16 cellular contexts compared by ENCODE assay signal in the genomic region with DNA sequence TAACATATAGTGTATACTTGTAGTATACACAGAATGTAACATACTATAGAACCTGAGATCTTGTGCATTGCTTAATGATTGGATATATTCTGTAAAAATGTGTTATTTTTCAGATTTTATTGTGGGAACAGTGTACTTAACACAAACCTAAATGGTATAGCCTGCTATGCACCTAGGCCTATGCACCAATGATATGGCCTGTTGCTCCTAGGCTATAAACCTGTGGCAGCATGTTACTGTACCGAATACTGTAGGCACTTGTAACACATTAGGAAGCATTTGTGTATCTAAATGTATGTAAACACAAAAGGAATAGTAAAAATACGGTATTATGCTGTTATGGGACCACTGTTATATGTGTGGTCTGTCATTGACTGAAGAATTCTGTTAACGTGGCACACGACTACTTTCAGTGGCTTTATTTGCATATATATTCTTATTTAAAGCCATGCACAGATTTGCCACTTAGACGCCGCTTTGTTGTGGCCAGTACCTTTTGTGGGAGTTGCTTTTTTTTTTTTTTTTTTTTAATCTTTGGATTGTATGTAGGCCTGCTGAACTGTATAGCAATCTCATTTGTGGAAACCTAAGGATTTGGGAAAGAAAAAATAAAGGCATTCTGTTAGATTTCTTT. TPM values are rescaled to one million over a fixed set of nuclear protein-coding genes. Genes with fewer than 3 reads are reported as not detected.
DNase-seq lines count a peak whose midpoint lies in the region; ATAC-seq and TF ChIP-seq lines count a peak whose summit lies in the region.
"Had no signal": no experiment of that assay in that cellular context is flagged by ENCODE, and none has a peak within 500 bp of the region (broad histone marks: within the 10 kb centered on the region; RNA-seq: fewer than 3 reads in every experiment).

No MANE protein-coding gene starts in this region.

- H3K4me3 Mint-ChIP-seq in natural killer cell (peak overlapping the region; percentile 9), T-helper 17 cell (no peak overlapping the region)
- H3K4me3 Mint-ChIP-seq in natural killer cell treated with Interleukin-12 subunit alpha and Interleukin-12 subunit beta and Interleukin-15 and Interleukin-18, amount 100 ng/mL, for 72 hours = no peak overlapping the region
- H3K4me3 Mint-ChIP-seq: activated naive CD8-positive, alpha-beta T cell treated with anti-CD3 and anti-CD28 coated beads, Interleukin-2, amount 10 ng/mL, durations not matched to agents 7 days and 5 days; nephron; T-helper 1 cell treated with Interleukin-12 subunit alpha and Interleukin-12 subunit beta and Interleukin-4 antibody, amounts not matched to agents 30 μg/mL and 1 μg/mL, for 36 hours had no signal

- no peak for TF ChIP-seq CTCF in natural killer cell (IDR thresholded peaks at IDR 0.05)

- no peaks in the 10 kb centered on the region for H3K9me3 ChIP-seq in T-helper 17 cell (ENCODE audit: control insufficient read depth, low read length, poor library complexity, severe bottlenecking)
- H3K9me3 ChIP-seq: Caco-2 had no signal

- no peaks in the 10 kb centered on the region for H3K9me3 Mint-ChIP-seq in natural killer cell
- H3K9me3 Mint-ChIP-seq in natural killer cell treated with Interleukin-12 subunit alpha and Interleukin-12 subunit beta and Interleukin-15 and Interleukin-18, amount 100 ng/mL, for 72 hours = no peaks in the 10 kb centered on the region
- H3K9me3 Mint-ChIP-seq: activated naive CD8-positive, alpha-beta T cell treated with anti-CD3 and anti-CD28 coated beads, Interleukin-2, amount 10 ng/mL, durations not matched to agents 7 days and 5 days; T-helper 1 cell treated with Interleukin-12 subunit alpha and Interleukin-12 subunit beta and Interleukin-4 antibody, amounts not matched to agents 30 μg/mL and 1 μg/mL, for 36 hours had no signal

- peaks cover 77 to 82% of the 10 kb centered on the region in 2 donors for H3K4me1 Mint-ChIP-seq in natural killer cell
- H3K4me1 Mint-ChIP-seq in natural killer cell treated with Interleukin-12 subunit alpha and Interleukin-12 subunit beta and Interleukin-15 and Interleukin-18, amount 100 ng/mL, for 72 hours (ENCODE audit: low read depth in 2 of 2) = peaks cover 58 to 71% of the 10 kb centered on the region in 2 donors
- peaks cover 44% of the 10 kb centered on the region for H3K4me1 Mint-ChIP-seq in T-helper 17 cell

- DNase-seq in natural killer cell (no peak), T-helper 17 cell (no peak), DMS 273 treated with DMSO at 0.1 percent for 48 hours (lab: John Stamatoyannopoulos, UW) (no peak), NCI-H2029 (lab: John Stamatoyannopoulos, UW) (no peak)
- no peak for DNase-seq in natural killer cell treated with Interleukin-12 subunit alpha and Interleukin-12 subunit beta and Interleukin-15 and Interleukin-18, amount 100 ng/mL, for 72 hours (ENCODE audit: low spot score)
- no peak for DNase-seq in activated CD4-positive, CD25-positive, alpha-beta regulatory T cell (lab: John Stamatoyannopoulos, UW)
- DNase-seq: ACHN; activated naive CD8-positive, alpha-beta T cell treated with anti-CD3 and anti-CD28 coated beads, Interleukin-2, amount 10 ng/mL, durations not matched to agents 7 days and 5 days; caudate nucleus; GDM1; NCI-H82 had no signal

- no peaks in the 10 kb centered on the region for H3K27me3 Mint-ChIP-seq in natural killer cell (ENCODE audit: low read depth in 2 of 2)
- no peaks in the 10 kb centered on the region for H3K27me3 Mint-ChIP-seq in natural killer cell treated with Interleukin-12 subunit alpha and Interleukin-12 subunit beta and Interleukin-15 and Interleukin-18, amount 100 ng/mL, for 72 hours
- H3K27me3 Mint-ChIP-seq in T-helper 17 cell = no peaks in the 10 kb centered on the region
- H3K27me3 Mint-ChIP-seq: activated naive CD8-positive, alpha-beta T cell treated with anti-CD3 and anti-CD28 coated beads, Interleukin-2, amount 10 ng/mL, durations not matched to agents 7 days and 5 days had no signal

- peak overlapping the region; percentile 58 to 71 for H3K27ac Mint-ChIP-seq in natural killer cell
- H3K27ac Mint-ChIP-seq in natural killer cell treated with Interleukin-12 subunit alpha and Interleukin-12 subunit beta and Interleukin-15 and Interleukin-18, amount 100 ng/mL, for 72 hours = no peak overlapping the region
- H3K27ac Mint-ChIP-seq in T-helper 17 cell = peak overlapping the region; percentile 34
- H3K27ac Mint-ChIP-seq: activated naive CD8-positive, alpha-beta T cell treated with anti-CD3 and anti-CD28 coated beads, Interleukin-2, amount 10 ng/mL, durations not matched to agents 7 days and 5 days; nephron; T-helper 1 cell treated with Interleukin-12 subunit alpha and Interleukin-12 subunit beta and Interleukin-4 antibody, amounts not matched to agents 30 μg/mL and 1 μg/mL, for 36 hours had no signal

- intact Hi-C loops in natural killer cell (cut with micrococcal nuclease) = no loop called here

- H3K36me3 Mint-ChIP-seq in natural killer cell (no peaks in the 10 kb centered on the region), T-helper 17 cell (ENCODE audit: low read depth) (no peaks in the 10 kb centered on the region)
- H3K36me3 Mint-ChIP-seq in natural killer cell treated with Interleukin-12 subunit alpha and Interleukin-12 subunit beta and Interleukin-15 and Interleukin-18, amount 100 ng/mL, for 72 hours = no peaks in the 10 kb centered on the region

- ATAC-seq in natural killer cell = no peak
- no peak for ATAC-seq in natural killer cell treated with Interleukin-12 subunit alpha and Interleukin-12 subunit beta and Interleukin-15 and Interleukin-18, amount 100 ng/mL, for 72 hours
- peak; percentile 43 for ATAC-seq in HG02852 (IDR thresholded peaks at IDR 0.05; ENCODE audit: unreplicated experiment)
- ATAC-seq in T-helper 17 cell = peak; percentile 45
- ATAC-seq in HG02588 (IDR thresholded peaks at IDR 0.05; ENCODE audit: unreplicated experiment) = no peak

RNA-seq across cellular contexts. Expression of a gene that starts 7.4 kb away (rescaled TPM):
- 100 to 1,000 TPM; 200 to 225 (median 224) TPM for total RNA-seq in natural killer cell
- 100 to 1,000 TPM; 167 to 216 TPM for total RNA-seq in natural killer cell treated with Interleukin-12 subunit alpha and Interleukin-12 subunit beta and Interleukin-15 and Interleukin-18, amount 100 ng/mL, for 72 hours
- total RNA-seq in T-helper 17 cell = 100 to 1,000 TPM; 141 to 169 TPM

Comparison
In these comparisons a context has a peak if more than half of its experiments do, and no peak if none do; other contexts are left out.
1. H3K27ac Mint-ChIP-seq: peak in natural killer cell (2 of 2) and T-helper 17 cell (single experiment); none in natural killer cell treated with Interleukin-12 subunit alpha and Interleukin-12 subunit beta and Interleukin-15 and Interleukin-18, amount 100 ng/mL, for 72 hours (0 of 2).
2. ATAC-seq: peak in HG02852 (single experiment) and T-helper 17 cell (single experiment); none in natural killer cell (0 of 3), natural killer cell treated with Interleukin-12 subunit alpha and Interleukin-12 subunit beta and Interleukin-15 and Interleukin-18, amount 100 ng/mL, for 72 hours (0 of 2) and HG02588 (single experiment).